Comparison of ENCODE assay signal across 17 cellular contexts in the genomic region with DNA sequence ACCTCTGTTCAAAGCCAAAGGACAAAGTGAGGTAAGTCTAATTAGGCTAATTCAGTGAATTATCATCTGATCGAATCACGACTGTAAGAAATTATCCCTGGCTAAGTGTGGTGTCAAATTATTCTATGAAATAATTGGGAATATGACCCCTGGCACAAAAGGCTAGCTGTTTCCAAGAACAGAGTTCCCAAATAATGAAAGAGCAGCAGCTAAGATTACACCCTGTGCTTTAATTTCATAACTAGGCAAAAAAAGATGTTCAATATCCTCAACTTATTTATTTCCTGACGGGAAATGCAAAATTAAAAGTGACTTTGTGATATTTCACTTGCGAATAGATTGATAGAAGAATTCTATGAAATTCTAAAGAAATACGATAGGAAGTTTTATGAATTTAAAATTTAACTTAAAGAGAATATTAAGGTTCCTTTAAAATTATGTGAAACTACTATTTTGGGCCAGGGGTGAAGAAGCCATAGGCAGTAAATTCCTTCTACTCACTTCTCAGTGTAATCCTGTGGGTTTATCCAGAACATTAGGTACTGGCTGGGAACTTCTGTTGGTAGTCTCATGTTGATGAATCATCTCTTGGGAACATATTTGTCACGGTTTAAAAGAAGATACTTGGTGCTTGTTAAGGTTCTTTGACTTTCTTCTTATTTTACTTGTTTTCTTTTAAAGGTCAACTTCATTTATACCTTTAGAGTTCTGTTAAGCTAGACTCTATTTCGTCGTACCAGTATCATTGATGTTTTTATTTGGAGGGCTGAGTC.
DNase-seq lines count a peak whose midpoint lies in the region; ATAC-seq and TF ChIP-seq lines count a peak whose summit lies in the region.
"Had no signal": no experiment of that assay in that cellular context is flagged by ENCODE, and none has a peak within 500 bp of the region (broad histone marks: within the 10 kb centered on the region; RNA-seq: fewer than 3 reads in every experiment).

No MANE protein-coding gene starts in this region.

- no peak overlapping the region for H3K9ac ChIP-seq in endodermal cell (ENCODE audit: extremely low read depth, low read length, poor library complexity, severe bottlenecking)
- H3K9ac ChIP-seq: BLaER1 had no signal

- TF ChIP-seq CTCF in osteocyte (IDR thresholded peaks at IDR 0.05) (no peak), endodermal cell (conservative IDR thresholded peaks at IDR 0.05) (no peak), endothelial cell (IDR thresholded peaks at IDR 0.05; ENCODE audit: unreplicated experiment) (no peak)

- peak overlapping the region; percentile 97 for H3K27ac Mint-ChIP-seq in osteocyte (ENCODE audit: unreplicated experiment)
- H3K27ac Mint-ChIP-seq in endodermal cell, result no peak overlapping the region
- H3K27ac Mint-ChIP-seq in endothelial cell (ENCODE audit: unreplicated experiment), result no peak overlapping the region
- H3K27ac Mint-ChIP-seq: activated CD4-positive, alpha-beta T cell treated with anti-CD3 and anti-CD28 coated beads for 36 hours; nephron had no signal

- 76% methylated on average over 8 of the region's 8 CpGs; no CpG with 5 or more reads in 1 of the 2 experiments for WGBS in endodermal cell (ENCODE audit: insufficient coverage in 1 of 2, insufficient read length in 1 of 2), 2 experiments

- H3K4me3 ChIP-seq in endodermal cell (ENCODE audit: low read length), result no peak overlapping the region
- H3K4me3 ChIP-seq: BLaER1, cardiac muscle cell, MG63 had no signal

- no peaks in the 10 kb centered on the region for H3K4me1 ChIP-seq in endodermal cell (ENCODE audit: control insufficient read depth, insufficient read depth, low read length)
- H3K4me1 ChIP-seq: BLaER1 had no signal

- peak overlapping the region; percentile 47 for H3K4me3 Mint-ChIP-seq in osteocyte (ENCODE audit: unreplicated experiment)
- H3K4me3 Mint-ChIP-seq in endodermal cell, result no peak overlapping the region
- no peak overlapping the region for H3K4me3 Mint-ChIP-seq in endothelial cell (ENCODE audit: unreplicated experiment)
- H3K4me3 Mint-ChIP-seq: activated CD4-positive, alpha-beta T cell treated with anti-CD3 and anti-CD28 coated beads for 36 hours; nephron had no signal

- H3K9me3 Mint-ChIP-seq in osteocyte (ENCODE audit: unreplicated experiment) (peaks cover 17% of the 10 kb centered on the region), endodermal cell (no peaks in the 10 kb centered on the region), endothelial cell (ENCODE audit: unreplicated experiment) (no peaks in the 10 kb centered on the region)

- H3K4me1 Mint-ChIP-seq in osteocyte (ENCODE audit: unreplicated experiment) (peaks cover 49% of the 10 kb centered on the region), endodermal cell (no peaks in the 10 kb centered on the region), endothelial cell (ENCODE audit: unreplicated experiment) (no peaks in the 10 kb centered on the region)
- H3K4me1 Mint-ChIP-seq: activated CD4-positive, alpha-beta T cell treated with anti-CD3 and anti-CD28 coated beads for 36 hours; nephron had no signal

- DNase-seq in COLO829 (ENCODE audit: low spot score) (peak; percentile 74), NCI-H69 (lab: John Stamatoyannopoulos, UW) (peak; percentile 56), epithelial cell of prostate (ENCODE audit: low read depth, low spot score) (peak; percentile 18), osteocyte (ENCODE audit: extremely low spot score, unreplicated experiment) (no peak), GOT3 (lab: John Stamatoyannopoulos, UW) (no peak), endodermal cell (no peak), endothelial cell (ENCODE audit: low spot score) (no peak)
- DNase-seq: activated CD4-positive, alpha-beta T cell treated with anti-CD3 and anti-CD28 coated beads for 36 hours; GF-D8; left cardiac atrium; MG63; NCI-H510A treated with DMSO at 0.1 percent for 48 hours; stimulated activated CD4-positive, alpha-beta T cell treated with anti-CD3 and anti-CD28 coated beads, Interleukin-12 subunit alpha, Interleukin-12 subunit beta, amount 100 ng/mL, for 4 hours had no signal

- H3K27me3 ChIP-seq in endodermal cell (ENCODE audit: control insufficient read depth, insufficient read depth, low read length, poor library complexity, severe bottlenecking), result no peaks in the 10 kb centered on the region
- H3K27me3 ChIP-seq: BLaER1, cardiac muscle cell, MG63 had no signal

- H3K9me3 ChIP-seq in endodermal cell (ENCODE audit: control insufficient read depth, low read length), result no peaks in the 10 kb centered on the region
- H3K9me3 ChIP-seq: BLaER1, MG63 had no signal

- H3K27ac ChIP-seq in epithelial cell of prostate (no peak overlapping the region), endodermal cell (ENCODE audit: low read depth, low read length) (no peak overlapping the region)
- H3K27ac ChIP-seq: BLaER1, cardiac muscle cell had no signal

- no peak for ATAC-seq in HG03280 (IDR thresholded peaks at IDR 0.05; ENCODE audit: unreplicated experiment)
- ATAC-seq: activated CD4-positive, alpha-beta T cell treated with anti-CD3 and anti-CD28 coated beads for 36 hours; left cardiac atrium had no signal

- H3K27me3 Mint-ChIP-seq in osteocyte (ENCODE audit: unreplicated experiment) (no peaks in the 10 kb centered on the region), endodermal cell (ENCODE audit: insufficient read depth) (peaks cover 2% of the 10 kb centered on the region), endothelial cell (ENCODE audit: unreplicated experiment) (no peaks in the 10 kb centered on the region)
- H3K27me3 Mint-ChIP-seq: activated CD4-positive, alpha-beta T cell treated with anti-CD3 and anti-CD28 coated beads for 36 hours had no signal

- H3K36me3 ChIP-seq in endodermal cell (ENCODE audit: control insufficient read depth, insufficient read depth, low read length), result no peaks in the 10 kb centered on the region
- H3K36me3 ChIP-seq: BLaER1, cardiac muscle cell, MG63 had no signal

- H3K36me3 Mint-ChIP-seq in osteocyte (ENCODE audit: unreplicated experiment), result no peaks in the 10 kb centered on the region
- no peaks in the 10 kb centered on the region for H3K36me3 Mint-ChIP-seq in endodermal cell (ENCODE audit: low read depth)
- H3K36me3 Mint-ChIP-seq in endothelial cell (ENCODE audit: low read depth, unreplicated experiment), result no peaks in the 10 kb centered on the region

Comparison
In these comparisons a context has a peak if more than half of its experiments do, and no peak if none do; other contexts are left out.
1. DNase-seq: peak in COLO829 (single experiment), NCI-H69 (single experiment) and epithelial cell of prostate (single experiment); none in osteocyte (single experiment), GOT3 (single experiment), endodermal cell (single experiment) and endothelial cell (single experiment).